21 cellular contexts compared by ENCODE assay signal in genomic region chr2:188693111-188693510, GRCh38.
DNase-seq lines count a peak whose midpoint lies in the region; ATAC-seq and TF ChIP-seq lines count a peak whose summit lies in the region.
"Had no signal": no experiment of that assay in that cellular context is flagged by ENCODE, and none has a peak within 500 bp of the region (broad histone marks: within the 10 kb centered on the region; RNA-seq: fewer than 3 reads in every experiment).

No MANE protein-coding gene starts in this region.

- POLR2A ChIA-PET in activated CD8-positive, alpha-beta T cell treated with anti-CD3 and anti-CD28 coated beads for 36 hours (lab: Charles Lee) = no interaction called here
- POLR2A ChIA-PET in activated CD8-positive, alpha-beta T cell treated with anti-CD3 and anti-CD28 coated beads, Interleukin-2, amount 10 ng/mL, durations not matched to agents 7 days and 5 days (lab: Charles Lee) = no interaction called here

- in situ Hi-C loops in T47D (cut with HindIII; ENCODE audit: low pct_unique_long_range_greater_than_20kb, low sequenced_read_pairs) = no loop called here

- no peak overlapping the region for H3K4me3 Mint-ChIP-seq in activated CD8-positive, alpha-beta T cell treated with anti-CD3 and anti-CD28 coated beads for 36 hours
- H3K4me3 Mint-ChIP-seq in activated CD8-positive, alpha-beta T cell treated with anti-CD3 and anti-CD28 coated beads, Interleukin-2, amount 10 ng/mL, durations not matched to agents 7 days and 5 days = no peak overlapping the region
- H3K4me3 Mint-ChIP-seq: activated T-cell treated with anti-CD3 and anti-CD28 coated beads, Interleukin-2, amount 50 U/mL, for 24 hours; B cell; IgD-negative memory B cell; stimulated activated effector memory CD8-positive, alpha-beta T cell treated with anti-CD3 and anti-CD28 coated beads, Interleukin-12 subunit alpha, Interleukin-12 subunit beta, amount 100 ng/mL, for 72 hours had no signal

- CTCF ChIA-PET in activated CD8-positive, alpha-beta T cell treated with anti-CD3 and anti-CD28 coated beads for 36 hours (lab: Charles Lee) = no interaction called here
- CTCF ChIA-PET in activated CD8-positive, alpha-beta T cell treated with anti-CD3 and anti-CD28 coated beads, Interleukin-2, amount 10 ng/mL, durations not matched to agents 7 days and 5 days (lab: Charles Lee) = no interaction called here

- H3K27me3 Mint-ChIP-seq in activated CD8-positive, alpha-beta T cell treated with anti-CD3 and anti-CD28 coated beads for 36 hours = no peaks in the 10 kb centered on the region
- no peaks in the 10 kb centered on the region for H3K27me3 Mint-ChIP-seq in activated CD8-positive, alpha-beta T cell treated with anti-CD3 and anti-CD28 coated beads, Interleukin-2, amount 10 ng/mL, durations not matched to agents 7 days and 5 days (ENCODE audit: low read depth)
- H3K27me3 Mint-ChIP-seq: activated T-cell treated with anti-CD3 and anti-CD28 coated beads, Interleukin-2, amount 50 U/mL, for 24 hours; B cell; IgD-negative memory B cell; progenitor cell of endocrine pancreas had no signal

- no peaks in the 10 kb centered on the region for H3K36me3 Mint-ChIP-seq in activated CD8-positive, alpha-beta T cell treated with anti-CD3 and anti-CD28 coated beads for 36 hours (ENCODE audit: low read depth)
- no peaks in the 10 kb centered on the region for H3K36me3 Mint-ChIP-seq in activated CD8-positive, alpha-beta T cell treated with anti-CD3 and anti-CD28 coated beads, Interleukin-2, amount 10 ng/mL, durations not matched to agents 7 days and 5 days (ENCODE audit: low read depth)
- H3K36me3 Mint-ChIP-seq: stimulated activated effector memory CD8-positive, alpha-beta T cell treated with anti-CD3 and anti-CD28 coated beads, Interleukin-12 subunit alpha, Interleukin-12 subunit beta, amount 100 ng/mL, for 72 hours had no signal

- peak; percentile 1 for DNase-seq in activated CD8-positive, alpha-beta T cell treated with anti-CD3 and anti-CD28 coated beads for 36 hours
- DNase-seq in activated CD8-positive, alpha-beta T cell treated with anti-CD3 and anti-CD28 coated beads, Interleukin-2, amount 10 ng/mL, durations not matched to agents 7 days and 5 days = no peak
- DNase-seq in T47D (ENCODE audit: low read depth in 1 of 2, low spot score in 1 of 2) = peak; percentile 2 to 64
- DNase-seq in iPS-NIHi7 (ENCODE audit: extremely low spot score) = peak; percentile 9
- peak; percentile 53 for DNase-seq in ureter (ENCODE audit: low spot score)
- DNase-seq in RPMI8226 = no peak
- no peak for DNase-seq in stimulated activated naive CD4-positive, alpha-beta T cell treated with Interleukin-2 at 50 U/mL for 16 hours (lab: John Stamatoyannopoulos, UW)
- DNase-seq in DMS 273 treated with DMSO at 0.1 percent for 48 hours (lab: John Stamatoyannopoulos, UW) = no peak
- DNase-seq: activated CD4-positive, alpha-beta T cell treated with anti-CD3 and anti-CD28 coated beads, Interleukin-2, amount 50 U/mL, for 48 hours; activated naive CD4-positive, alpha-beta T cell; activated T-cell treated with anti-CD3 and anti-CD28 coated beads, Interleukin-2, amount 50 U/mL, for 24 hours; cortex of kidney; MG63; NCI-H1417 treated with DMSO at 0.1 percent for 48 hours; NCI-H524; stimulated activated CD4-positive, alpha-beta T cell treated with anti-CD3 and anti-CD28 coated beads, Interleukin-1b, Interleukin-23, amount 100 ng/mL, for 48 hours had no signal

- intact Hi-C loops in activated CD8-positive, alpha-beta T cell treated with anti-CD3 and anti-CD28 coated beads for 36 hours (cut with micrococcal nuclease) = no loop called here

- no peak for ATAC-seq in activated CD8-positive, alpha-beta T cell treated with anti-CD3 and anti-CD28 coated beads for 36 hours
- ATAC-seq in activated CD8-positive, alpha-beta T cell treated with anti-CD3 and anti-CD28 coated beads, Interleukin-2, amount 10 ng/mL, durations not matched to agents 7 days and 5 days = no peak
- ATAC-seq: heart left ventricle; stimulated activated effector memory CD8-positive, alpha-beta T cell treated with anti-CD3 and anti-CD28 coated beads, Interleukin-12 subunit alpha, Interleukin-12 subunit beta, amount 100 ng/mL, for 72 hours had no signal

- TF ChIP-seq CTCF in activated CD8-positive, alpha-beta T cell treated with anti-CD3 and anti-CD28 coated beads for 36 hours (IDR thresholded peaks at IDR 0.05) = no peak

- peaks cover 2% of the 10 kb centered on the region for H3K9me3 Mint-ChIP-seq in activated CD8-positive, alpha-beta T cell treated with anti-CD3 and anti-CD28 coated beads for 36 hours
- H3K9me3 Mint-ChIP-seq in activated CD8-positive, alpha-beta T cell treated with anti-CD3 and anti-CD28 coated beads, Interleukin-2, amount 10 ng/mL, durations not matched to agents 7 days and 5 days (ENCODE audit: insufficient read depth) = no peaks in the 10 kb centered on the region
- H3K9me3 Mint-ChIP-seq: activated T-cell treated with anti-CD3 and anti-CD28 coated beads, Interleukin-2, amount 50 U/mL, for 24 hours had no signal

- H3K4me1 Mint-ChIP-seq in activated CD8-positive, alpha-beta T cell treated with anti-CD3 and anti-CD28 coated beads for 36 hours (ENCODE audit: low read depth) = no peaks in the 10 kb centered on the region
- no peaks in the 10 kb centered on the region for H3K4me1 Mint-ChIP-seq in activated CD8-positive, alpha-beta T cell treated with anti-CD3 and anti-CD28 coated beads, Interleukin-2, amount 10 ng/mL, durations not matched to agents 7 days and 5 days (ENCODE audit: low read depth)
- H3K4me1 Mint-ChIP-seq: B cell; IgD-negative memory B cell; stimulated activated effector memory CD8-positive, alpha-beta T cell treated with anti-CD3 and anti-CD28 coated beads, Interleukin-12 subunit alpha, Interleukin-12 subunit beta, amount 100 ng/mL, for 72 hours had no signal

- no peak overlapping the region for H3K27ac Mint-ChIP-seq in activated CD8-positive, alpha-beta T cell treated with anti-CD3 and anti-CD28 coated beads for 36 hours
- H3K27ac Mint-ChIP-seq in activated CD8-positive, alpha-beta T cell treated with anti-CD3 and anti-CD28 coated beads, Interleukin-2, amount 10 ng/mL, durations not matched to agents 7 days and 5 days = no peak overlapping the region
- H3K27ac Mint-ChIP-seq: activated T-cell treated with anti-CD3 and anti-CD28 coated beads, Interleukin-2, amount 50 U/mL, for 24 hours; B cell; IgD-negative memory B cell; progenitor cell of endocrine pancreas; stimulated activated effector memory CD8-positive, alpha-beta T cell treated with anti-CD3 and anti-CD28 coated beads, Interleukin-12 subunit alpha, Interleukin-12 subunit beta, amount 100 ng/mL, for 72 hours had no signal

Comparison
In these comparisons a context has a peak if more than half of its experiments do, and no peak if none do; other contexts are left out.
1. DNase-seq: peak in activated CD8-positive, alpha-beta T cell treated with anti-CD3 and anti-CD28 coated beads for 36 hours (single experiment), T47D (2 of 2), iPS-NIHi7 (single experiment) and ureter (single experiment); none in activated CD8-positive, alpha-beta T cell treated with anti-CD3 and anti-CD28 coated beads, Interleukin-2, amount 10 ng/mL, durations not matched to agents 7 days and 5 days (single experiment), RPMI8226 (single experiment), stimulated activated naive CD4-positive, alpha-beta T cell treated with Interleukin-2 at 50 U/mL for 16 hours (single experiment) and DMS 273 treated with DMSO at 0.1 percent for 48 hours (single experiment).